ENCODE assay signal across 13 cellular contexts in genomic region chr11:5249807-5250396, GRCh38. TPM values are rescaled to one million over a fixed set of nuclear protein-coding genes. Genes with fewer than 3 reads are reported as not detected.
DNase-seq lines count a peak whose midpoint lies in the region; ATAC-seq, FAIRE-seq and TF ChIP-seq lines count a peak whose summit lies in the region.
"Not testable (repeated sequence)": the region's sequence is repeated elsewhere in the genome, so short reads cannot be mapped to it uniquely, and the experiment has no call there.
"Had no signal": no experiment of that assay in that cellular context is flagged by ENCODE, and none has a peak within 500 bp of the region (broad histone marks: within the 10 kb centered on the region; RNA-seq: fewer than 3 reads in every experiment).

Gene HBG1 (minus strand): TSS chr11:5249857. CDS start chr11:5249804, 53 bp downstream.

- not testable (repeated sequence) for H3K23ac ChIP-seq in IMR-90 (ENCODE audit: low read depth, low read length)

- not testable (repeated sequence) for H2BK120ac ChIP-seq in IMR-90 (ENCODE audit: low read depth, low read length)

- ATAC-seq in IMR-90 (ENCODE audit: low read depth), result 0 out of 2 replicates have a peak, but pooled peaks have one; percentile 29
- peak; percentile 78 for ATAC-seq in K562

- CTCF ChIA-PET in IMR-90 (lab: Yijun Ruan, JAX); K562 (lab: Yijun Ruan, JAX; ENCODE audit: low intra/inter-chr PET ratio): not testable (repeated sequence)

- not testable (repeated sequence) for DNase-seq in IMR-90; occipital lobe (lab: John Stamatoyannopoulos, UW)
- DNase-seq in K562 (ENCODE audit: extremely low read depth in 1 of 4, low spot score in 3 of 4) (peak in 1 of 4 experiments; percentile 46), choroid plexus epithelial cell (ENCODE audit: low read depth) (peak; percentile 13), fibroblast of mammary gland (ENCODE audit: low read depth) (peak; percentile 8), fibroblast of the aortic adventitia (ENCODE audit: low read depth) (peak; percentile 26)

- H2AFZ ChIP-seq in IMR-90 (replicated peaks; ENCODE audit: low read length, poor library complexity); K562 (ENCODE audit: low read depth, low read length): not testable (repeated sequence)

- H3K4me2 ChIP-seq in IMR-90 (ENCODE audit: low read depth, low read length), result not testable (repeated sequence)
- H3K4me2 ChIP-seq in K562 (ENCODE audit: insufficient read depth, low read length), result peak within 1 kb of the TSS; percentile 94

- H3K56ac ChIP-seq in IMR-90 (ENCODE audit: extremely low read depth, insufficient read depth, low read length), result not testable (repeated sequence)

- H3K9ac ChIP-seq in IMR-90 (ENCODE audit: low read depth, low read length), result not testable (repeated sequence)
- peak within 1 kb of the TSS; percentile 70 to 81; a peak in 3 of 4 replicates for H3K9ac ChIP-seq in K562 (ENCODE audit: insufficient read depth in 1 of 2, low read depth in 2 of 2, low read length in 2 of 2)

- not testable (repeated sequence) for H2BK15ac ChIP-seq in IMR-90 (ENCODE audit: low read depth, low read length)

- POLR2A ChIA-PET in IMR-90 (lab: Charles Lee; ENCODE audit: unreplicated experiment), result not testable (repeated sequence)
- POLR2A ChIA-PET in K562 (lab: Yijun Ruan, JAX), result interaction anchor here (0.7 to 6.9 kb wide), 9 partner anchors 9 to 39 kb away, joined by 3 to 30 read pairs (median 4); partner anchors contain the start of gene HBE1

- H3K9me1 ChIP-seq in IMR-90 (ENCODE audit: insufficient read depth, low read length); K562 (ENCODE audit: control insufficient read depth, insufficient read depth, low read length): not testable (repeated sequence)

- not testable (repeated sequence) for H3K4me3 ChIP-seq in IMR-90 (ENCODE audit: insufficient read depth, low read depth, low read length); choroid plexus epithelial cell (ENCODE audit: low read depth, low read length); fibroblast of mammary gland (ENCODE audit: control insufficient read depth, low read depth, low read length); fibroblast of the aortic adventitia (ENCODE audit: low read depth, low read length)
- H3K4me3 ChIP-seq in K562, result peak within 1 kb of the TSS; percentile 58

- WGBS in IMR-90 (ENCODE audit: extremely low coverage in 2 of 2, insufficient read length in 1 of 2), 2 experiments, result no CpG with 5 or more reads among the region's 9 CpGs
- WGBS in K562 (ENCODE audit: insufficient coverage, low coverage, missing lambda C conversion rate), result 3% methylated on average over 3 of the region's 9 CpGs

- not testable (repeated sequence) for H3K79me1 ChIP-seq in IMR-90 (ENCODE audit: low read depth in 1 of 2, low read length in 2 of 2)

- not testable (repeated sequence) for H2AK5ac ChIP-seq in IMR-90 (ENCODE audit: low read depth, low read length)

- H3K27ac ChIP-seq in IMR-90 (ENCODE audit: insufficient read depth, low read length); temporal lobe (ENCODE audit: low read depth, low read length): not testable (repeated sequence)
- peak within 1 kb of the TSS; percentile 73 for H3K27ac ChIP-seq in K562 (ENCODE audit: extremely low read depth, low read depth, low read length)

- H3K4me1 ChIP-seq in IMR-90 (ENCODE audit: control insufficient read depth, insufficient read depth, low read length); K562 (replicated peaks in 1 of 2; ENCODE audit: control insufficient read depth in 2 of 2, insufficient read depth in 2 of 2, low read length in 2 of 2): not testable (repeated sequence)

- H3K18ac ChIP-seq in IMR-90 (ENCODE audit: low read depth, low read length), result not testable (repeated sequence)

- not testable (repeated sequence) for H4K8ac ChIP-seq in IMR-90 (ENCODE audit: low read depth in 2 of 2, low read length in 2 of 2)

- H3K36me3 ChIP-seq in IMR-90 (ENCODE audit: control insufficient read depth, insufficient read depth, low read length), result not testable (repeated sequence)
- peaks cover 52% of the 10 kb centered on the region for H3K36me3 ChIP-seq in K562 (ENCODE audit: control insufficient read depth, insufficient read depth, low read length)

- dilution Hi-C loops in IMR-90 (cut with HindIII; ENCODE audit: low sequenced_read_pairs, unreplicated experiment), result not testable (repeated sequence)

- H3K14ac ChIP-seq in IMR-90 (replicated peaks; ENCODE audit: low read depth, low read length), result not testable (repeated sequence)

- H2AK9ac ChIP-seq in IMR-90 (replicated peaks; ENCODE audit: low read depth, low read length, poor library complexity), result not testable (repeated sequence)

- H2BK20ac ChIP-seq in IMR-90 (ENCODE audit: low read depth, low read length), result not testable (repeated sequence)

- in situ Hi-C loops in IMR-90 (cut with MboI; ENCODE audit: low sequenced_read_pairs); K562 (cut with MboI): not testable (repeated sequence)

- TF ChIP-seq RAD21 in IMR-90 (IDR thresholded peaks at IDR 0.05; ENCODE audit: low read length), result not testable (repeated sequence)
- TF ChIP-seq RAD21 in K562 (CRISPR knock-in tag; conservative IDR thresholded peaks at IDR 0.05 in 1 of 2, IDR thresholded peaks at IDR 0.05 in 1 of 2), result 0 out of 4 replicates have a peak, but pooled peaks of 1 of the 2 experiments have one; percentile 17

- not testable (repeated sequence) for H4K20me1 ChIP-seq in IMR-90 (ENCODE audit: insufficient read depth, low read length); K562 (replicated peaks; ENCODE audit: control insufficient read depth, insufficient read depth, low read length)

- not testable (repeated sequence) for H4K5ac ChIP-seq in IMR-90 (ENCODE audit: low read depth, low read length)

- BruUV-seq in IMR-90 (replicated peaks; lab: Mats Ljungman, UMichigan); K562 (replicated peaks; lab: Mats Ljungman, UMichigan): not testable (repeated sequence)

- intact Hi-C loops in IMR-90 (cut with micrococcal nuclease), result not testable (repeated sequence)
- intact Hi-C loops in K562 (cut with micrococcal nuclease), result loop anchor here (2.0 kb wide), 1 partner anchor 45 kb away; no protein-coding TSS in a partner anchor

- H3K9me3 ChIP-seq in IMR-90 (ENCODE audit: control insufficient read depth, insufficient read depth, low read length); K562 (replicated peaks; ENCODE audit: control insufficient read depth, insufficient read depth, low read depth, low read length): not testable (repeated sequence)

- TF ChIP-seq EP300 in K562 (IDR thresholded peaks at IDR 0.05; ENCODE audit: low read length), result not testable (repeated sequence)

- H3K4ac ChIP-seq in IMR-90 (ENCODE audit: low read depth, low read length), result not testable (repeated sequence)

- H3K79me2 ChIP-seq in K562 (ENCODE audit: control insufficient read depth, insufficient read depth, low read length), result peaks cover 90% of the 10 kb centered on the region

- FAIRE-seq in K562 (lab: Jason Lieb, UNC), result peak; percentile 99

- TF ChIP-seq POLR2A in IMR-90 (IDR thresholded peaks at IDR 0.05; ENCODE audit: low read depth, low read length), result not testable (repeated sequence)
- TF ChIP-seq POLR2A in K562 (conservative IDR thresholded peaks at IDR 0.05), result peak; percentile 57

- not testable (repeated sequence) for H2BK5ac ChIP-seq in IMR-90 (ENCODE audit: low read depth, low read length, poor library complexity, severe bottlenecking)

- not testable (repeated sequence) for H3K27me3 ChIP-seq in IMR-90 (ENCODE audit: control insufficient read depth, insufficient read depth, low read length); K562 (ENCODE audit: control insufficient read depth in 2 of 2, insufficient read depth in 2 of 2, low read length in 2 of 2)

- not testable (repeated sequence) for H4K91ac ChIP-seq in IMR-90 (ENCODE audit: insufficient read depth, low read depth, low read length)

- not testable (repeated sequence) for TF ChIP-seq CTCF in IMR-90 (conservative IDR thresholded peaks at IDR 0.05; ENCODE audit: low read depth, low read length); K562 (IDR thresholded peaks at IDR 0.05 in 2 of 3, conservative IDR thresholded peaks at IDR 0.05 in 1 of 3; ENCODE audit: insufficient read depth in 2 of 3, low read depth in 1 of 3, low read length in 3 of 3); choroid plexus epithelial cell (conservative IDR thresholded peaks at IDR 0.05; ENCODE audit: low read depth, low read length); fibroblast of mammary gland (conservative IDR thresholded peaks at IDR 0.05; ENCODE audit: control insufficient read depth, insufficient read depth, low read depth, low read length); fibroblast of the aortic adventitia (IDR thresholded peaks at IDR 0.05; ENCODE audit: insufficient read depth, low read length)

RNA-seq across cellular contexts. Expression of gene HBG1, which starts in this region (rescaled TPM):
- total RNA-seq in IMR-90 (2012; rRNA removed) (not detected in 2 replicates), K562 (2014; rRNA removed) (3,349 and 3,828 TPM in 2 replicates), K562 (2014; rRNA removed; fragmentation: Illumina TruSeq; extraction: Trizol) (3,691 and 4,785 TPM in 2 replicates), K562 (2015; rRNA removed; fragmentation: Illumina TruSeq; extraction: Trizol) (1,066 and 1,105 TPM in 2 replicates), K562 (2021) (3,171 and 3,343 TPM in 2 replicates), fibroblast of the aortic adventitia (ENCODE audit: low replicate concordance) (not detected in 2 replicates), occipital lobe (28.5 TPM), temporal lobe (20.7 TPM)
- polyA plus RNA-seq in IMR-90 (2012; rRNA removed) (not detected in 2 replicates), K562 (2011; rRNA removed) (10,167 and 10,862 TPM in 2 replicates), K562 (2014; fragmentation: Illumina TruSeq; extraction: Trizol) (4,898 and 6,694 TPM in 2 replicates), K562 (2014; fragmentation: Nextera tagmentation; extraction: Ambion mirVana) (over 10,000 TPM; 14,841 to 16,338 TPM), K562 (2014; rRNA removed) (5,149 and 5,228 TPM in 2 replicates)
- polyA plus RNA-seq in IMR-90 (2012; cell fraction: cytosol; rRNA removed), result not detected in 2 replicates
- polyA plus RNA-seq in IMR-90 (2012; cell fraction: nucleus; rRNA removed; ENCODE audit: low replicate concordance), result not detected in 2 replicates
- total RNA-seq in K562 (2011; cell fraction: chromatin; rRNA removed; ENCODE audit: low replicate concordance), result 324 and 332 TPM in 2 replicates
- total RNA-seq in K562 (2011; cell fraction: nucleolus; rRNA removed), result 688 and 922 TPM in 2 replicates
- 700 and 723 TPM in 2 replicates for total RNA-seq in K562 (2011; cell fraction: nucleoplasm; rRNA removed)
- 6,522 and 7,647 TPM in 2 replicates for polyA plus RNA-seq in K562 (2011; cell fraction: cytosol; rRNA removed)
- 1,318 and 1,569 TPM in 2 replicates for polyA plus RNA-seq in K562 (2011; cell fraction: nucleus; rRNA removed)
- polyA plus RNA-seq in K562 (2012), result 627 and 1,941 TPM in 2 replicates
- 1,181 and 1,290 TPM in 2 replicates for polyA minus RNA-seq in K562 (2011; rRNA and poly(A)+ RNA removed)
- polyA minus RNA-seq in K562 (2011; cell fraction: cytosol; rRNA and poly(A)+ RNA removed), result 612 and 821 TPM in 2 replicates
- polyA minus RNA-seq in K562 (2011; cell fraction: nucleus; rRNA and poly(A)+ RNA removed), result 282 and 470 TPM in 2 replicates
- total RNA-seq: A172; A673; Caco-2; CD4-positive, alpha-beta memory T cell; H7 had no signal
- polyA plus RNA-seq: BJ; CD4-positive, alpha-beta memory T cell had no signal

Comparison
In these comparisons a context has a peak if more than half of its experiments do, and no peak if none do; other contexts are left out.
1. RNA of gene HBG1 (total RNA-seq): 324 to 4,785 TPM in K562; not detected in IMR-90 and not detected in fibroblast of the aortic adventitia; every median in the first group is over 100 times any median in the second.
2. RNA of gene HBG1 (polyA plus RNA-seq): 627 to 16,338 TPM in K562; not detected in IMR-90; every median in the first group is over 100 times any median in the second.
3. Peak in ATAC-seq in IMR-90; RNA of the gene not detected or under 1 TPM.
4. Peak in DNase-seq in fibroblast of the aortic adventitia; RNA of the gene not detected or under 1 TPM.